ENCODE assay signal across 1 cellular context in the genomic region with DNA sequence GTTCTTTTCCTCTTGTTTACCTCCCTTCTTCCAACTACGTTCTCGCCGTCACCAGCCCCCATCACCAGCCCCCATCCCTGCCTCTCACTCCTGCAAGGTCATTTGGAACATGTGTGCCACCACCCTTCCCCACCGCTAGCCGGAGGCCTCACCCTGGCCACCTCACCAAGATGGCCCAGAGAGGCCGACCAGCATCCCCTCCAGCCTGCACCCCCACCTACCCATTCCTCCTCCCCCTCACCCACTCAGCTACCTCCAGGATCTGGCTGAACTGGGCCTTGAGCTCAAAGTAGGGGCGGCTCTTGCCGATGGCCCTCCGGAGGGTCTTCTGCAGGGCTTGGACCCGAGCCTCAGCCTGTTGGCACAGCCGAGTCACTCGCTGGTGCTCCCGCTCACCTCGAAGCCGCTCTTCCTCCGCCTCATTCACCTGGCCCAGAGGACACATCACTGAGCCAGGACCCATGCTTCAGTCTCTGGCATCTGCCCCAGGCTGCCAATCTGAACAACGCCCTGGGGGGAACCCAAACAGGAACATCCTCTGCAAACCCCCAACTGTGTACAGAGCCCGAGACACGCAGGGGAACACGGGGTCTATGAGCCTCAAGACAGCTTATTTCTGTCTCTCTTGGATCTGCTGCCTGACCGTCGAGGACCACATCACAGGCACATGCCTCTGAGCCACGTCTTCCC.
TF ChIP-seq lines count a peak whose summit lies in the region.

No MANE protein-coding gene starts in this region.

TF ChIP-seq in H1, 55 proteins besides CTCF, POLR2A, EP300 and RAD21:
- TF ChIP-seq ZNF274 (IDR thresholded peaks at IDR 0.05; ENCODE audit: borderline replicate concordance, extremely low read depth, low read length) = no peak
- no peak for TF ChIP-seq EGR1 (IDR thresholded peaks at IDR 0.05; ENCODE audit: borderline replicate concordance, low read depth, low read length)
- TF ChIP-seq CHD2 (IDR thresholded peaks at IDR 0.05; ENCODE audit: low read length) = no peak
- TF ChIP-seq BRCA1 (IDR thresholded peaks at IDR 0.05; ENCODE audit: low read depth, low read length) = no peak
- no peak for TF ChIP-seq PHF8 (conservative IDR thresholded peaks at IDR 0.05; ENCODE audit: low read depth, low read length)
- TF ChIP-seq HDAC6 (IDR thresholded peaks at IDR 0.05; ENCODE audit: low read depth, low read length) = no peak
- TF ChIP-seq RFX5 (IDR thresholded peaks at IDR 0.05; ENCODE audit: borderline replicate concordance, low read depth, low read length) = no peak
- TF ChIP-seq YY1 (IDR thresholded peaks at IDR 0.05; ENCODE audit: low read depth, low read length) = no peak
- TF ChIP-seq, protein P1, sequence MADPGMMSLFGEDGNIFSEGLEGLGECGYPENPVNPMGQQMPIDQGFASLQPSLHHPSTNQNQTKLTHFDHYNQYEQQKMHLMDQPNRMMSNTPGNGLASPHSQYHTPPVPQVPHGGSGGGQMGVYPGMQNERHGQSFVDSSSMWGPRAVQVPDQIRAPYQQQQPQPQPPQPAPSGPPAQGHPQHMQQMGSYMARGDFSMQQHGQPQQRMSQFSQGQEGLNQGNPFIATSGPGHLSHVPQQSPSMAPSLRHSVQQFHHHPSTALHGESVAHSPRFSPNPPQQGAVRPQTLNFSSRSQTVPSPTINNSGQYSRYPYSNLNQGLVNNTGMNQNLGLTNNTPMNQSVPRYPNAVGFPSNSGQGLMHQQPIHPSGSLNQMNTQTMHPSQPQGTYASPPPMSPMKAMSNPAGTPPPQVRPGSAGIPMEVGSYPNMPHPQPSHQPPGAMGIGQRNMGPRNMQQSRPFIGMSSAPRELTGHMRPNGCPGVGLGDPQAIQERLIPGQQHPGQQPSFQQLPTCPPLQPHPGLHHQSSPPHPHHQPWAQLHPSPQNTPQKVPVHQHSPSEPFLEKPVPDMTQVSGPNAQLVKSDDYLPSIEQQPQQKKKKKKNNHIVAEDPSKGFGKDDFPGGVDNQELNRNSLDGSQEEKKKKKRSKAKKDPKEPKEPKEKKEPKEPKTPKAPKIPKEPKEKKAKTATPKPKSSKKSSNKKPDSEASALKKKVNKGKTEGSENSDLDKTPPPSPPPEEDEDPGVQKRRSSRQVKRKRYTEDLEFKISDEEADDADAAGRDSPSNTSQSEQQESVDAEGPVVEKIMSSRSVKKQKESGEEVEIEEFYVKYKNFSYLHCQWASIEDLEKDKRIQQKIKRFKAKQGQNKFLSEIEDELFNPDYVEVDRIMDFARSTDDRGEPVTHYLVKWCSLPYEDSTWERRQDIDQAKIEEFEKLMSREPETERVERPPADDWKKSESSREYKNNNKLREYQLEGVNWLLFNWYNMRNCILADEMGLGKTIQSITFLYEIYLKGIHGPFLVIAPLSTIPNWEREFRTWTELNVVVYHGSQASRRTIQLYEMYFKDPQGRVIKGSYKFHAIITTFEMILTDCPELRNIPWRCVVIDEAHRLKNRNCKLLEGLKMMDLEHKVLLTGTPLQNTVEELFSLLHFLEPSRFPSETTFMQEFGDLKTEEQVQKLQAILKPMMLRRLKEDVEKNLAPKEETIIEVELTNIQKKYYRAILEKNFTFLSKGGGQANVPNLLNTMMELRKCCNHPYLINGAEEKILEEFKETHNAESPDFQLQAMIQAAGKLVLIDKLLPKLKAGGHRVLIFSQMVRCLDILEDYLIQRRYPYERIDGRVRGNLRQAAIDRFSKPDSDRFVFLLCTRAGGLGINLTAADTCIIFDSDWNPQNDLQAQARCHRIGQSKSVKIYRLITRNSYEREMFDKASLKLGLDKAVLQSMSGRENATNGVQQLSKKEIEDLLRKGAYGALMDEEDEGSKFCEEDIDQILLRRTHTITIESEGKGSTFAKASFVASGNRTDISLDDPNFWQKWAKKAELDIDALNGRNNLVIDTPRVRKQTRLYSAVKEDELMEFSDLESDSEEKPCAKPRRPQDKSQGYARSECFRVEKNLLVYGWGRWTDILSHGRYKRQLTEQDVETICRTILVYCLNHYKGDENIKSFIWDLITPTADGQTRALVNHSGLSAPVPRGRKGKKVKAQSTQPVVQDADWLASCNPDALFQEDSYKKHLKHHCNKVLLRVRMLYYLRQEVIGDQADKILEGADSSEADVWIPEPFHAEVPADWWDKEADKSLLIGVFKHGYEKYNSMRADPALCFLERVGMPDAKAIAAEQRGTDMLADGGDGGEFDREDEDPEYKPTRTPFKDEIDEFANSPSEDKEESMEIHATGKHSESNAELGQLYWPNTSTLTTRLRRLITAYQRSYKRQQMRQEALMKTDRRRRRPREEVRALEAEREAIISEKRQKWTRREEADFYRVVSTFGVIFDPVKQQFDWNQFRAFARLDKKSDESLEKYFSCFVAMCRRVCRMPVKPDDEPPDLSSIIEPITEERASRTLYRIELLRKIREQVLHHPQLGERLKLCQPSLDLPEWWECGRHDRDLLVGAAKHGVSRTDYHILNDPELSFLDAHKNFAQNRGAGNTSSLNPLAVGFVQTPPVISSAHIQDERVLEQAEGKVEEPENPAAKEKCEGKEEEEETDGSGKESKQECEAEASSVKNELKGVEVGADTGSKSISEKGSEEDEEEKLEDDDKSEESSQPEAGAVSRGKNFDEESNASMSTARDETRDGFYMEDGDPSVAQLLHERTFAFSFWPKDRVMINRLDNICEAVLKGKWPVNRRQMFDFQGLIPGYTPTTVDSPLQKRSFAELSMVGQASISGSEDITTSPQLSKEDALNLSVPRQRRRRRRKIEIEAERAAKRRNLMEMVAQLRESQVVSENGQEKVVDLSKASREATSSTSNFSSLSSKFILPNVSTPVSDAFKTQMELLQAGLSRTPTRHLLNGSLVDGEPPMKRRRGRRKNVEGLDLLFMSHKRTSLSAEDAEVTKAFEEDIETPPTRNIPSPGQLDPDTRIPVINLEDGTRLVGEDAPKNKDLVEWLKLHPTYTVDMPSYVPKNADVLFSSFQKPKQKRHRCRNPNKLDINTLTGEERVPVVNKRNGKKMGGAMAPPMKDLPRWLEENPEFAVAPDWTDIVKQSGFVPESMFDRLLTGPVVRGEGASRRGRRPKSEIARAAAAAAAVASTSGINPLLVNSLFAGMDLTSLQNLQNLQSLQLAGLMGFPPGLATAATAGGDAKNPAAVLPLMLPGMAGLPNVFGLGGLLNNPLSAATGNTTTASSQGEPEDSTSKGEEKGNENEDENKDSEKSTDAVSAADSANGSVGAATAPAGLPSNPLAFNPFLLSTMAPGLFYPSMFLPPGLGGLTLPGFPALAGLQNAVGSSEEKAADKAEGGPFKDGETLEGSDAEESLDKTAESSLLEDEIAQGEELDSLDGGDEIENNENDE (IDR thresholded peaks at IDR 0.05; ENCODE audit: insufficient replicate concordance, low read length) = no peak
- no peak for TF ChIP-seq CBX8 (IDR thresholded peaks at IDR 0.05; ENCODE audit: borderline replicate concordance, low read depth, low read length)
- TF ChIP-seq, protein P2, sequence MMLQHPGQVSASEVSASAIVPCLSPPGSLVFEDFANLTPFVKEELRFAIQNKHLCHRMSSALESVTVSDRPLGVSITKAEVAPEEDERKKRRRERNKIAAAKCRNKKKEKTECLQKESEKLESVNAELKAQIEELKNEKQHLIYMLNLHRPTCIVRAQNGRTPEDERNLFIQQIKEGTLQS (IDR thresholded peaks at IDR 0.05; ENCODE audit: insufficient read depth, low read depth, low read length) = no peak
- TF ChIP-seq SRF (IDR thresholded peaks at IDR 0.05; ENCODE audit: low read depth, low read length) = no peak
- no peak for TF ChIP-seq CBX5 (IDR thresholded peaks at IDR 0.05; ENCODE audit: low read depth, low read length)
- TF ChIP-seq SIRT6 (IDR thresholded peaks at IDR 0.05; ENCODE audit: low read length) = no peak
- TF ChIP-seq RBBP5 (IDR thresholded peaks at IDR 0.05; ENCODE audit: borderline replicate concordance, low read depth, low read length) = no peak
- TF ChIP-seq SIN3A (conservative IDR thresholded peaks at IDR 0.05 in 1 of 2, IDR thresholded peaks at IDR 0.05 in 1 of 2; ENCODE audit: low read depth in 1 of 2, low read length in 2 of 2) = no peak
- no peak for TF ChIP-seq TAF7 (optimal IDR thresholded peaks at IDR 0.05; ENCODE audit: borderline replicate concordance, low read depth, low read length)
